In the genomic region with DNA sequence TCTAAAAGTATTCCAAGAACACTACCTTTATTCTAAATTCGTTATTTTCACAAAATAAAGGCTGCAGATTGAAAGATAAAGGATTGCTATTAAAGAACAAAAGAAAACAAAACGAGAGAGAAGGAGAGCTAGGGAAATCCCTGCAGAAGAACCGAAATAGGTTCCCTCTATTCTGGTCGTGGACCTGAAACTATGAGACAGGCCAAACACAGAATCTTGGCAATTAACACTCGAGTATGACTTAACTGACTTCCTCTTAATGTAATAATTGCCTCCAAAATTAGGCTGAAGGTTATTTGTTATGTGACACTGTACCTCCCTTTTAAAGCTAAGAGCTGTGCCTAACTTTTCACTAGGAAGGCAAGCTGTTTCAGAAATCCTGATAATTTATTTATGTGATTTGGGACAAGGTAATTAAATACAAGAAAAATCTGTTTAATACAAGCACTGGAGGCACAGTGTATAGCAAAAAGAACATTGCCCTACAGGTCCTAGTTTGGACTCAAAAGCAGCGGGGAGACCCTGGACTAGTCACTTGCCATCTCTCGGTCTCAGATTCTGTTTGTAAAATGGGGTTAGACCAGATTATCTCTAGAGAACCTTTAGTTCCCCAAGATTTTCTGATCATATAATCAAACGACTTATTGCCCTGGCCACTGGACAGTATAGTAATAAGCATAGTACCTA, we compare ENCODE assay signal across 1 cellular context.
A peak's percentile ranks its signal among the peaks of the same experiment; 100 is the strongest.
TF ChIP-seq lines count a peak whose summit lies in the region.

No MANE protein-coding gene starts in this region.

TF ChIP-seq in GM12878, 131 proteins besides CTCF, POLR2A, EP300 and RAD21 (continued from another document):
- TF ChIP-seq, protein P1, sequence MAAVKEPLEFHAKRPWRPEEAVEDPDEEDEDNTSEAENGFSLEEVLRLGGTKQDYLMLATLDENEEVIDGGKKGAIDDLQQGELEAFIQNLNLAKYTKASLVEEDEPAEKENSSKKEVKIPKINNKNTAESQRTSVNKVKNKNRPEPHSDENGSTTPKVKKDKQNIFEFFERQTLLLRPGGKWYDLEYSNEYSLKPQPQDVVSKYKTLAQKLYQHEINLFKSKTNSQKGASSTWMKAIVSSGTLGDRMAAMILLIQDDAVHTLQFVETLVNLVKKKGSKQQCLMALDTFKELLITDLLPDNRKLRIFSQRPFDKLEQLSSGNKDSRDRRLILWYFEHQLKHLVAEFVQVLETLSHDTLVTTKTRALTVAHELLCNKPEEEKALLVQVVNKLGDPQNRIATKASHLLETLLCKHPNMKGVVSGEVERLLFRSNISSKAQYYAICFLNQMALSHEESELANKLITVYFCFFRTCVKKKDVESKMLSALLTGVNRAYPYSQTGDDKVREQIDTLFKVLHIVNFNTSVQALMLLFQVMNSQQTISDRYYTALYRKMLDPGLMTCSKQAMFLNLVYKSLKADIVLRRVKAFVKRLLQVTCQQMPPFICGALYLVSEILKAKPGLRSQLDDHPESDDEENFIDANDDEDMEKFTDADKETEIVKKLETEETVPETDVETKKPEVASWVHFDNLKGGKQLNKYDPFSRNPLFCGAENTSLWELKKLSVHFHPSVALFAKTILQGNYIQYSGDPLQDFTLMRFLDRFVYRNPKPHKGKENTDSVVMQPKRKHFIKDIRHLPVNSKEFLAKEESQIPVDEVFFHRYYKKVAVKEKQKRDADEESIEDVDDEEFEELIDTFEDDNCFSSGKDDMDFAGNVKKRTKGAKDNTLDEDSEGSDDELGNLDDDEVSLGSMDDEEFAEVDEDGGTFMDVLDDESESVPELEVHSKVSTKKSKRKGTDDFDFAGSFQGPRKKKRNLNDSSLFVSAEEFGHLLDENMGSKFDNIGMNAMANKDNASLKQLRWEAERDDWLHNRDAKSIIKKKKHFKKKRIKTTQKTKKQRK (IDR thresholded peaks at IDR 0.05; ENCODE audit: low read depth, low read length) = no peak
- TF ChIP-seq, protein P2, sequence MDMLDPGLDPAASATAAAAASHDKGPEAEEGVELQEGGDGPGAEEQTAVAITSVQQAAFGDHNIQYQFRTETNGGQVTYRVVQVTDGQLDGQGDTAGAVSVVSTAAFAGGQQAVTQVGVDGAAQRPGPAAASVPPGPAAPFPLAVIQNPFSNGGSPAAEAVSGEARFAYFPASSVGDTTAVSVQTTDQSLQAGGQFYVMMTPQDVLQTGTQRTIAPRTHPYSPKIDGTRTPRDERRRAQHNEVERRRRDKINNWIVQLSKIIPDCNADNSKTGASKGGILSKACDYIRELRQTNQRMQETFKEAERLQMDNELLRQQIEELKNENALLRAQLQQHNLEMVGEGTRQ (IDR thresholded peaks at IDR 0.05; ENCODE audit: borderline replicate concordance, low read depth, low read length) = no peak
- TF ChIP-seq NR2C1 (IDR thresholded peaks at IDR 0.05) = no peak
- no peak for TF ChIP-seq PAX8 (IDR thresholded peaks at IDR 0.05)
- peak; percentile 78 for TF ChIP-seq DPF2 (IDR thresholded peaks at IDR 0.05)
- TF ChIP-seq, protein P3, sequence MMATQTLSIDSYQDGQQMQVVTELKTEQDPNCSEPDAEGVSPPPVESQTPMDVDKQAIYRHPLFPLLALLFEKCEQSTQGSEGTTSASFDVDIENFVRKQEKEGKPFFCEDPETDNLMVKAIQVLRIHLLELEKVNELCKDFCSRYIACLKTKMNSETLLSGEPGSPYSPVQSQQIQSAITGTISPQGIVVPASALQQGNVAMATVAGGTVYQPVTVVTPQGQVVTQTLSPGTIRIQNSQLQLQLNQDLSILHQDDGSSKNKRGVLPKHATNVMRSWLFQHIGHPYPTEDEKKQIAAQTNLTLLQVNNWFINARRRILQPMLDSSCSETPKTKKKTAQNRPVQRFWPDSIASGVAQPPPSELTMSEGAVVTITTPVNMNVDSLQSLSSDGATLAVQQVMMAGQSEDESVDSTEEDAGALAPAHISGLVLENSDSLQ (IDR thresholded peaks at IDR 0.05) = no peak
- no peak for TF ChIP-seq CBX3 (IDR thresholded peaks at IDR 0.05; ENCODE audit: borderline replicate concordance, low read depth)
- no peak for TF ChIP-seq TCF7 (IDR thresholded peaks at IDR 0.05; ENCODE audit: borderline replicate concordance)
- TF ChIP-seq, protein P4, sequence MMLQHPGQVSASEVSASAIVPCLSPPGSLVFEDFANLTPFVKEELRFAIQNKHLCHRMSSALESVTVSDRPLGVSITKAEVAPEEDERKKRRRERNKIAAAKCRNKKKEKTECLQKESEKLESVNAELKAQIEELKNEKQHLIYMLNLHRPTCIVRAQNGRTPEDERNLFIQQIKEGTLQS (IDR thresholded peaks at IDR 0.05; ENCODE audit: borderline replicate concordance, extremely low read depth, low read depth, low read length) = no peak
